Comparison of ENCODE assay signal across 13 cellular contexts in the genomic region with DNA sequence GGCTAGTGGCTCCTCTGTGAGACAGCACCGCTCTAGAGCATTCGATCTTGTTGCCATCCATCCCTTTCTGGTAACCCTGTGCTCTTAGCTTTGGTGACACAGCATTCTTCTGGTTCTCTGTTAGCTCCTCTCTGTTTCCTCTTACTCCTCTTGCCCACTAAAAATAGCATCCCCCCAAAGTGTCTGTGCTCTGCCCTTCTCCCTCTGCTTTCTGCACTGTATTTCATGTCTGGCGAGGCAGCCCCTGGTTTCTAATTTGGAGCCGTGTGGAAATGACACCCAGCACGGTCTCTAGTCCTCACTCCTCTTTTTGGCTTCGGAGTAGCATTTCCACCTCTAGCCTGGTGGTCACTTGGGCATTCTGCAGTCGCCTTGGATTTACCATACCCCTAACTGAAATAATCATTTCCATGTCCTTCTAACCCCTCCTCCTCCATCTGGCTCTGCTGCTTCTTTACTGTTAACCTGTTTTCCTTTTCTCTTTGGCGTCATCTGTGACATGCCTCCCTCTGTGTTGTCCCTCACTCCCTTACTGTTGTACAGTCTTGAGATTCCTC.
"Had no signal": no experiment of that assay in that cellular context is flagged by ENCODE, and none has a peak within 500 bp of the region (broad histone marks: within the 10 kb centered on the region; RNA-seq: fewer than 3 reads in every experiment).

No MANE protein-coding gene starts in this region.

- H3K4me3 ChIP-seq: gastroesophageal sphincter, mucosa of descending colon, thyroid gland had no signal

- ATAC-seq: activated T-helper 17 cell treated with anti-CD3 and anti-CD28 coated beads, Interleukin-2, amount 50 U/mL, for 72 hours; gastroesophageal sphincter; mucosa of descending colon; naive thymus-derived CD4-positive, alpha-beta T cell had no signal

- H3K27ac Mint-ChIP-seq: activated naive CD4-positive, alpha-beta T cell treated with anti-CD3 and anti-CD28 coated beads for 36 hours; activated T-helper 17 cell treated with anti-CD3 and anti-CD28 coated beads, Interleukin-2, amount 50 U/mL, for 72 hours; naive thymus-derived CD4-positive, alpha-beta T cell; stimulated activated effector memory CD8-positive, alpha-beta T cell treated with anti-CD3 and anti-CD28 coated beads, Interleukin-12 subunit alpha, Interleukin-12 subunit beta, amount 100 ng/mL, for 72 hours had no signal

- H2AFZ ChIP-seq: parathyroid adenoma had no signal

- H3K36me3 ChIP-seq: gastroesophageal sphincter, neutrophil had no signal

- H3K9me3 Mint-ChIP-seq: activated naive CD4-positive, alpha-beta T cell treated with anti-CD3 and anti-CD28 coated beads for 36 hours; activated T-helper 17 cell treated with anti-CD3 and anti-CD28 coated beads, Interleukin-2, amount 50 U/mL, for 72 hours had no signal

- H3K4me1 ChIP-seq: gastroesophageal sphincter, parathyroid adenoma, thyroid gland had no signal

- DNase-seq: activated CD4-positive, alpha-beta T cell treated with anti-CD3 and anti-CD28 coated beads, Interleukin-2, amount 50 U/mL, for 4 hours; activated CD4-positive, CD25-positive, alpha-beta regulatory T cell treated with anti-CD3 and anti-CD28 coated beads, Interleukin-2, amount 50 U/mL, for 72 hours; activated naive CD4-positive, alpha-beta T cell treated with anti-CD3 and anti-CD28 coated beads for 36 hours; activated T-cell treated with anti-CD3 and anti-CD28 coated beads for 4 hours; erythroblast; mucosa of descending colon; naive thymus-derived CD4-positive, alpha-beta T cell; thyroid gland had no signal

- H3K4me3 Mint-ChIP-seq: activated naive CD4-positive, alpha-beta T cell treated with anti-CD3 and anti-CD28 coated beads for 36 hours; activated T-helper 17 cell treated with anti-CD3 and anti-CD28 coated beads, Interleukin-2, amount 50 U/mL, for 72 hours; naive thymus-derived CD4-positive, alpha-beta T cell; stimulated activated effector memory CD8-positive, alpha-beta T cell treated with anti-CD3 and anti-CD28 coated beads, Interleukin-12 subunit alpha, Interleukin-12 subunit beta, amount 100 ng/mL, for 72 hours had no signal

- H3K4me1 Mint-ChIP-seq: activated T-helper 17 cell treated with anti-CD3 and anti-CD28 coated beads, Interleukin-2, amount 50 U/mL, for 72 hours; stimulated activated effector memory CD8-positive, alpha-beta T cell treated with anti-CD3 and anti-CD28 coated beads, Interleukin-12 subunit alpha, Interleukin-12 subunit beta, amount 100 ng/mL, for 72 hours had no signal

- H3K27me3 ChIP-seq: gastroesophageal sphincter, thyroid gland had no signal

- H3K9ac ChIP-seq: parathyroid adenoma had no signal

- H3K36me3 Mint-ChIP-seq: stimulated activated effector memory CD8-positive, alpha-beta T cell treated with anti-CD3 and anti-CD28 coated beads, Interleukin-12 subunit alpha, Interleukin-12 subunit beta, amount 100 ng/mL, for 72 hours had no signal

- H3K27ac ChIP-seq: gastroesophageal sphincter, neutrophil, parathyroid adenoma, thyroid gland had no signal

- H3K79me2 ChIP-seq: parathyroid adenoma had no signal

- H3K9me3 ChIP-seq: gastroesophageal sphincter, mucosa of descending colon, neutrophil, thyroid gland had no signal
